ENCODE assay signal across 8 cellular contexts in genomic region chr17:6065351-6065750, GRCh38. TPM values are rescaled to one million over a fixed set of nuclear protein-coding genes. Genes with fewer than 3 reads are reported as not detected.
"Had no signal": no experiment of that assay in that cellular context is flagged by ENCODE, and none has a peak within 500 bp of the region (broad histone marks: within the 10 kb centered on the region; RNA-seq: fewer than 3 reads in every experiment).

No MANE protein-coding gene starts in this region.

- H2AFZ ChIP-seq: GM23338 had no signal

- FAIRE-seq: H1, H54, HTR-8/SVneo had no signal

- H3K4me2 ChIP-seq: GM23338 had no signal

- DNase-seq: H9, HCEC 1CT had no signal

- H3K36me3 Mint-ChIP-seq: IgD-negative memory B cell had no signal

- H3K4me3 ChIP-seq: GM23338 had no signal

- H3K27ac Mint-ChIP-seq: GM23338, H9, IgD-negative memory B cell had no signal

- H3K4me3 Mint-ChIP-seq: GM23338, H9, IgD-negative memory B cell had no signal

RNA-seq across cellular contexts. Expression of gene WSCD1, which starts 4.8 kb away (rescaled TPM):
- total RNA-seq: HT-29 had no signal
- polyA plus RNA-seq: IgD-negative memory B cell had no signal
